Comparison of ENCODE assay signal across 16 cellular contexts in genomic region chr6:108175176-108175591, GRCh38. TPM values are rescaled to one million over a fixed set of nuclear protein-coding genes. Genes with fewer than 3 reads are reported as not detected.
DNase-seq lines count a peak whose midpoint lies in the region; ATAC-seq and TF ChIP-seq lines count a peak whose summit lies in the region.
"Had no signal": no experiment of that assay in that cellular context is flagged by ENCODE, and none has a peak within 500 bp of the region (broad histone marks: within the 10 kb centered on the region; RNA-seq: fewer than 3 reads in every experiment).

No MANE protein-coding gene starts in this region.

- H3K9ac ChIP-seq in rectal smooth muscle tissue (ENCODE audit: low read length), result no peak overlapping the region
- H3K9ac ChIP-seq: BLaER1 treated with 17β-estradiol and CSF1 and Interleukin-3, amounts not matched to agents 10 nM and 100 nM had no signal

- no peaks in the 10 kb centered on the region for H3K9me3 ChIP-seq in CD4-positive, alpha-beta memory T cell (ENCODE audit: control insufficient read depth in 1 of 2, low read length in 2 of 2)
- H3K9me3 ChIP-seq in hepatocyte (ENCODE audit: low read depth) (no peaks in the 10 kb centered on the region), osteoblast (ENCODE audit: low read depth, low read length) (no peaks in the 10 kb centered on the region)

- H3K36me3 Mint-ChIP-seq in CD4-positive, alpha-beta memory T cell, result no peaks in the 10 kb centered on the region
- no peaks in the 10 kb centered on the region for H3K36me3 Mint-ChIP-seq in IgD-negative memory B cell
- peaks cover 1% of the 10 kb centered on the region for H3K36me3 Mint-ChIP-seq in activated CD8-positive, alpha-beta memory T cell treated with anti-CD3 and anti-CD28 coated beads, Interleukin-2, amount 10 ng/mL, durations not matched to agents 7 days and 5 days

- H3K36me3 ChIP-seq in CD4-positive, alpha-beta memory T cell (ENCODE audit: insufficient read depth, low read length), result no peaks in the 10 kb centered on the region
- H3K36me3 ChIP-seq in hepatocyte (replicated peaks; ENCODE audit: insufficient read depth, low read depth) (no peaks in the 10 kb centered on the region), rectal smooth muscle tissue (ENCODE audit: control insufficient read depth, insufficient read depth, low read length) (no peaks in the 10 kb centered on the region), osteoblast (ENCODE audit: insufficient read depth, low read length) (no peaks in the 10 kb centered on the region)
- H3K36me3 ChIP-seq: BLaER1 treated with 17β-estradiol and CSF1 and Interleukin-3, amounts not matched to agents 10 nM and 100 nM had no signal

- H3K27me3 Mint-ChIP-seq in CD4-positive, alpha-beta memory T cell, result peaks cover 61 to 79% of the 10 kb centered on the region in 2 donors
- H3K27me3 Mint-ChIP-seq in IgD-negative memory B cell, result peaks cover 73% of the 10 kb centered on the region
- H3K27me3 Mint-ChIP-seq in activated CD8-positive, alpha-beta memory T cell treated with anti-CD3 and anti-CD28 coated beads, Interleukin-2, amount 10 ng/mL, durations not matched to agents 7 days and 5 days, result peaks cover 93% of the 10 kb centered on the region

- peak overlapping the region in 6 of 8 donors; percentile 11 to 74 (median 54) for H3K4me3 Mint-ChIP-seq in CD4-positive, alpha-beta memory T cell
- H3K4me3 Mint-ChIP-seq in IgD-negative memory B cell, result peak overlapping the region; percentile 35 to 83 (median 50)
- no peak overlapping the region for H3K4me3 Mint-ChIP-seq in activated CD8-positive, alpha-beta memory T cell treated with anti-CD3 and anti-CD28 coated beads, Interleukin-2, amount 10 ng/mL, durations not matched to agents 7 days and 5 days

- peaks cover 62% of the 10 kb centered on the region for H3K27me3 ChIP-seq in CD4-positive, alpha-beta memory T cell (ENCODE audit: insufficient read depth, low read length)
- H3K27me3 ChIP-seq in hepatocyte (peaks cover 99% of the 10 kb centered on the region), rectal smooth muscle tissue (ENCODE audit: control insufficient read depth, insufficient read depth, low read length) (peaks cover 53% of the 10 kb centered on the region), osteoblast (ENCODE audit: insufficient read depth, low read length) (peaks cover 99% of the 10 kb centered on the region)

- CTCF ChIA-PET in CD4-positive, alpha-beta memory T cell (lab: Charles Lee; ENCODE audit: partially characterized antibody), result no interaction called here
- CTCF ChIA-PET in activated CD8-positive, alpha-beta memory T cell treated with anti-CD3 and anti-CD28 coated beads, Interleukin-2, amount 10 ng/mL, durations not matched to agents 7 days and 5 days (lab: Charles Lee), result interaction anchor here (1.3 to 1.7 kb wide), 2 partner anchors 12 to 317 kb away, joined by 3 to 10 read pairs; no protein-coding TSS in a partner anchor

- H3K4me1 Mint-ChIP-seq in CD4-positive, alpha-beta memory T cell, result peaks cover 8 to 41% (median 23%) of the 10 kb centered on the region in 4 donors
- H3K4me1 Mint-ChIP-seq in IgD-negative memory B cell, result peaks cover 8 to 18% (median 13%) of the 10 kb centered on the region in 3 donors
- H3K4me1 Mint-ChIP-seq in activated CD8-positive, alpha-beta memory T cell treated with anti-CD3 and anti-CD28 coated beads, Interleukin-2, amount 10 ng/mL, durations not matched to agents 7 days and 5 days, result peaks cover 14% of the 10 kb centered on the region

- H3K9me3 Mint-ChIP-seq in CD4-positive, alpha-beta memory T cell, result peaks cover 0 to 4% (median under 1%) of the 10 kb centered on the region in 8 donors
- H3K9me3 Mint-ChIP-seq in IgD-negative memory B cell, result no peaks in the 10 kb centered on the region
- H3K9me3 Mint-ChIP-seq in activated CD8-positive, alpha-beta memory T cell treated with anti-CD3 and anti-CD28 coated beads, Interleukin-2, amount 10 ng/mL, durations not matched to agents 7 days and 5 days (ENCODE audit: low read depth), result no peaks in the 10 kb centered on the region

- no peaks in the 10 kb centered on the region for H3K9me2 ChIP-seq in hepatocyte (replicated peaks; ENCODE audit: insufficient read depth)

- no peak overlapping the region for H3K4me3 ChIP-seq in CD4-positive, alpha-beta memory T cell (ENCODE audit: low read length in 2 of 2)
- no peak overlapping the region for H3K4me3 ChIP-seq in hepatocyte
- H3K4me3 ChIP-seq in rectal smooth muscle tissue (ENCODE audit: low read length), result peak overlapping the region; percentile 5
- H3K4me3 ChIP-seq in osteoblast (ENCODE audit: insufficient read depth, low read length), result no peak overlapping the region
- H3K4me3 ChIP-seq: BLaER1 treated with 17β-estradiol and CSF1 and Interleukin-3, amounts not matched to agents 10 nM and 100 nM had no signal

- ATAC-seq in GM18519 (IDR thresholded peaks at IDR 0.05; ENCODE audit: low FRiP score, unreplicated experiment) (no peak), sciatic nerve (no peak)
- no peak for ATAC-seq in activated CD8-positive, alpha-beta memory T cell treated with anti-CD3 and anti-CD28 coated beads, Interleukin-2, amount 10 ng/mL, durations not matched to agents 7 days and 5 days
- ATAC-seq: Right ventricle myocardium inferior had no signal

- H3K4me1 ChIP-seq in CD4-positive, alpha-beta memory T cell (ENCODE audit: insufficient read depth, low read length), result peaks cover 27% of the 10 kb centered on the region
- peaks cover 14% of the 10 kb centered on the region for H3K4me1 ChIP-seq in hepatocyte (ENCODE audit: insufficient read depth)
- H3K4me1 ChIP-seq in rectal smooth muscle tissue (ENCODE audit: control insufficient read depth, insufficient read depth, low read length), result no peaks in the 10 kb centered on the region
- no peaks in the 10 kb centered on the region for H3K4me1 ChIP-seq in osteoblast (ENCODE audit: insufficient read depth, low read length)

- H3K79me2 ChIP-seq in hepatocyte (no peaks in the 10 kb centered on the region), osteoblast (ENCODE audit: insufficient read depth, low read length) (no peaks in the 10 kb centered on the region)

- no peak for TF ChIP-seq CTCF in hepatocyte (IDR thresholded peaks at IDR 0.05; ENCODE audit: poor library complexity)
- no peak for TF ChIP-seq CTCF in osteoblast (IDR thresholded peaks at IDR 0.05; ENCODE audit: extremely low read depth, low read depth, low read length)

- intact Hi-C loops in CD4-positive, alpha-beta memory T cell (cut with micrococcal nuclease), result no loop called here
- intact Hi-C loops in sciatic nerve (cut with DNase I), result no loop called here

- H3K27ac ChIP-seq in CD4-positive, alpha-beta memory T cell (ENCODE audit: low read depth, low read length), result no peak overlapping the region
- no peak overlapping the region for H3K27ac ChIP-seq in hepatocyte
- no peak overlapping the region for H3K27ac ChIP-seq in rectal smooth muscle tissue (ENCODE audit: low read depth, low read length)
- H3K27ac ChIP-seq in osteoblast (ENCODE audit: low read depth, low read length), result no peak overlapping the region
- H3K27ac ChIP-seq: BLaER1 treated with 17β-estradiol and CSF1 and Interleukin-3, amounts not matched to agents 10 nM and 100 nM had no signal

- H4K20me1 ChIP-seq in hepatocyte (ENCODE audit: insufficient read depth, poor library complexity, severe bottlenecking) (no peaks in the 10 kb centered on the region), osteoblast (ENCODE audit: insufficient read depth, low read length) (no peaks in the 10 kb centered on the region)

- H3K27ac Mint-ChIP-seq in CD4-positive, alpha-beta memory T cell, result no peak overlapping the region
- H3K27ac Mint-ChIP-seq in IgD-negative memory B cell, result peak overlapping the region in 1 of 3 donors; percentile 78
- no peak overlapping the region for H3K27ac Mint-ChIP-seq in activated CD8-positive, alpha-beta memory T cell treated with anti-CD3 and anti-CD28 coated beads, Interleukin-2, amount 10 ng/mL, durations not matched to agents 7 days and 5 days

- DNase-seq in CD4-positive, alpha-beta memory T cell, result no peak
- DNase-seq in hepatocyte (ENCODE audit: low spot score) (no peak), osteoblast (ENCODE audit: insufficient read length, low spot score, missing footprints) (no peak), sciatic nerve (ENCODE audit: low spot score) (no peak)
- no peak for DNase-seq in activated CD8-positive, alpha-beta memory T cell treated with anti-CD3 and anti-CD28 coated beads, Interleukin-2, amount 10 ng/mL, durations not matched to agents 7 days and 5 days
- DNase-seq: amniotic stem cell, dermis blood vessel endothelial cell, KBM-7, NCI-H1694 had no signal

- H2AFZ ChIP-seq in hepatocyte (no peak overlapping the region), osteoblast (ENCODE audit: low read length) (no peak overlapping the region)

- POLR2A ChIA-PET in CD4-positive, alpha-beta memory T cell (lab: Charles Lee; ENCODE audit: partially characterized antibody), result interaction anchor here (0.8 kb wide), 1 partner anchor 86 kb away, joined by 3 read pairs; no protein-coding TSS in a partner anchor

- WGBS in hepatocyte (ENCODE audit: low lambda C conversion rate, missing lambda C conversion rate), result 16% methylated on average over 22 of the region's 22 CpGs

- H3K4me2 ChIP-seq in hepatocyte (peak overlapping the region; percentile 78), osteoblast (ENCODE audit: insufficient read depth, low read length) (no peak overlapping the region)
- H3K4me2 ChIP-seq: BLaER1 treated with 17β-estradiol and CSF1 and Interleukin-3, amounts not matched to agents 10 nM and 100 nM had no signal

RNA-seq across cellular contexts. Expression of gene NR2E1, which starts 9.4 kb away (rescaled TPM):
- not detected for total RNA-seq in CD4-positive, alpha-beta memory T cell
- polyA plus RNA-seq in CD4-positive, alpha-beta memory T cell, result not detected
- polyA plus RNA-seq in IgD-negative memory B cell, result not detected
- total RNA-seq in hepatocyte, result not detected in 2 replicates
- not detected in 2 replicates for polyA plus RNA-seq in hepatocyte
- total RNA-seq in osteoblast, result not detected in 2 replicates
- not detected for total RNA-seq in sciatic nerve
- not detected for total RNA-seq in activated CD8-positive, alpha-beta memory T cell treated with anti-CD3 and anti-CD28 coated beads, Interleukin-2, amount 10 ng/mL, durations not matched to agents 7 days and 5 days
- total RNA-seq: activated CD8-positive, alpha-beta memory T cell treated with anti-CD3 and anti-CD28 coated beads for 36 hours; dermis blood vessel endothelial cell; fibroblast of villous mesenchyme; Right ventricle myocardium inferior had no signal
